ENCODE assay signal across 9 cellular contexts in genomic region chr20:409697-410559, GRCh38.
DNase-seq lines count a peak whose midpoint lies in the region; ATAC-seq and TF ChIP-seq lines count a peak whose summit lies in the region.
"Had no signal": no experiment of that assay in that cellular context is flagged by ENCODE, and none has a peak within 500 bp of the region (broad histone marks: within the 10 kb centered on the region; RNA-seq: fewer than 3 reads in every experiment).

No MANE protein-coding gene starts in this region.

- H3K36me3 ChIP-seq in HAP-1 (replicated peaks), result peaks cover 30% of the 10 kb centered on the region

- in situ Hi-C loops in HAP-1 (cut with MboI; ENCODE audit: low sequenced_read_pairs), result no loop called here

- no peak for ATAC-seq in SK-N-SH treated with all-trans-retinoic acid at 6 μM for 48 hours

- peak overlapping the region in 9 of 21 experiments; percentile 30 to 99 (median 98) for H3K27ac ChIP-seq in skin epidermis

- H3K9me3 ChIP-seq in HAP-1, result no peaks in the 10 kb centered on the region

- DNase-seq in HAP-1 (ENCODE audit: low spot score in 2 of 2) (no peak), fibroblast of pulmonary artery (ENCODE audit: low read depth) (no peak), GM10266 (ENCODE audit: extremely low spot score) (no peak), NOMO-1 treated with dmso at 0.1 percent for 144 hours (lab: John Stamatoyannopoulos, UW; ENCODE audit: unreplicated experiment) (no peak), RKO (ENCODE audit: low spot score) (no peak), AG08396 (ENCODE audit: low spot score) (no peak)
- DNase-seq: stimulated activated naive CD4-positive, alpha-beta T cell treated with Interleukin-2 at 50 U/mL for 16 hours had no signal

- TF ChIP-seq CTCF in fibroblast of pulmonary artery (IDR thresholded peaks at IDR 0.05; ENCODE audit: low read length, missing control alignments) (no peak), GM10266 (IDR thresholded peaks at IDR 0.05; ENCODE audit: control insufficient read depth, insufficient read depth, low read depth, missing control alignments) (no peak)

- peaks cover 10% of the 10 kb centered on the region for H3K4me1 ChIP-seq in HAP-1

- H3K27me3 ChIP-seq in HAP-1 (ENCODE audit: low read depth), result no peaks in the 10 kb centered on the region

- H3K4me3 ChIP-seq in HAP-1 (peak overlapping the region; percentile 99), fibroblast of pulmonary artery (replicated peaks; ENCODE audit: low read depth, low read length) (peak overlapping the region; percentile 94), skin epidermis (peak overlapping the region in 4 of 7 experiments; percentile 73 to 98 (median 88))

TF ChIP-seq in SK-N-SH treated with all-trans-retinoic acid at 6 μM for 48 hours, 23 proteins besides CTCF, POLR2A, EP300 and RAD21:
- TF ChIP-seq ARNTL (CRISPR knock-in tag; IDR thresholded peaks at IDR 0.05; ENCODE audit: borderline replicate concordance, low read depth) (no peak), ZFP3 (CRISPR knock-in tag; IDR thresholded peaks at IDR 0.05) (peak; percentile 98), GLIS3 (CRISPR knock-in tag; IDR thresholded peaks at IDR 0.05) (no peak)
